In genomic region chr6:1574083-1574761, GRCh38 we compare ENCODE assay signal across 1 cellular context.
TF ChIP-seq lines count a peak whose summit lies in the region.

No MANE protein-coding gene starts in this region.

TF ChIP-seq in H1, 55 proteins besides CTCF, POLR2A, EP300 and RAD21:
- TF ChIP-seq TEAD4 (IDR thresholded peaks at IDR 0.05; ENCODE audit: low read depth, low read length): no peak
- peak; percentile 68; the same call in 1 of the 2 replicates for TF ChIP-seq MAFK (IDR thresholded peaks at IDR 0.05; ENCODE audit: low read depth, low read length)
- no peak for TF ChIP-seq CEBPB (IDR thresholded peaks at IDR 0.05; ENCODE audit: low read depth, low read length)
- peak; percentile 86 for TF ChIP-seq SP1 (IDR thresholded peaks at IDR 0.05; ENCODE audit: low read depth, low read length)
- TF ChIP-seq CBX8 (IDR thresholded peaks at IDR 0.05; ENCODE audit: borderline replicate concordance, low read depth, low read length): no peak
- no peak for TF ChIP-seq SP2 (IDR thresholded peaks at IDR 0.05; ENCODE audit: low read length)
- TF ChIP-seq ATF2 (IDR thresholded peaks at IDR 0.05; ENCODE audit: low read length): no peak
- TF ChIP-seq RBBP5 (IDR thresholded peaks at IDR 0.05; ENCODE audit: borderline replicate concordance, low read depth, low read length): no peak
- no peak for TF ChIP-seq RXRA (IDR thresholded peaks at IDR 0.05; ENCODE audit: insufficient read depth, low read depth, low read length)
